ENCODE assay signal across 15 cellular contexts in the genomic region with DNA sequence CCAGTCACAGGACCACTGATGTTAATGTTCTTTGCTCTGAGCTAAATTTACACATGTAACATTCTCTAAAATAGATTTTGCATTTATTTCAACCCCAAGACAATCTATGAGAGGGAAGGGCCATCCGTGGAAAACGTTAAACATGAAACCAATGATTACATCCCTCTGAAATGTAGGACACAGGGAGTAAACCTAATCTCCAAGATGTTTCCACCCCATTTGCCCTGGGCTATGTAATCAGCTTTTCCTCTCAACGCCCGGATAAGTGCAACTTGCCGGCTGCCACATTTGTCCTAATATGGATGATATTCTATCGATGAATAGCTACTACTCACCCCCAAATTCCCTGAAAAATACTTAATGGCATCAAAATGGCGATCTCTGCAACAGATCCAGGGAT. TPM values are rescaled to one million over a fixed set of nuclear protein-coding genes. Genes with fewer than 3 reads are reported as not detected.
A peak's percentile ranks its signal among the peaks of the same experiment; 100 is the strongest.
DNase-seq lines count a peak whose midpoint lies in the region; ATAC-seq and TF ChIP-seq lines count a peak whose summit lies in the region.
"Had no signal": no experiment of that assay in that cellular context is flagged by ENCODE, and none has a peak within 500 bp of the region (broad histone marks: within the 10 kb centered on the region; RNA-seq: fewer than 3 reads in every experiment).

No MANE protein-coding gene starts in this region.

- H3K27me3 Mint-ChIP-seq in Calu3 (ENCODE audit: unreplicated experiment) = no peaks in the 10 kb centered on the region
- H3K27me3 Mint-ChIP-seq in activated T-helper 17 cell treated with anti-CD3 and anti-CD28 coated beads, Interleukin-2, amount 50 U/mL, for 72 hours = no peaks in the 10 kb centered on the region

- WGBS in HUES64 = 79% methylated on average over 7 of the region's 7 CpGs
- no CpG with 5 or more reads among the region's 7 CpGs for WGBS in mesendoderm (ENCODE audit: extremely low coverage, insufficient coverage, low lambda C conversion rate)

- H3K79me2 ChIP-seq in mesendoderm (ENCODE audit: control insufficient read depth, insufficient read depth, low read length) = no peaks in the 10 kb centered on the region

- intact Hi-C loops in Calu3 (cut with micrococcal nuclease; ENCODE audit: unreplicated experiment) = no loop called here

- H3K27ac ChIP-seq in HUES64 (ENCODE audit: low read depth, low read length) (peak overlapping the region; percentile 65; the same call in 1 of the 2 replicates), mesendoderm (ENCODE audit: low read depth, low read length) (no peak overlapping the region)
- H3K27ac ChIP-seq: left ventricle myocardium inferior had no signal

- H3K23ac ChIP-seq in mesendoderm (ENCODE audit: low read length) = no peak overlapping the region

- no peak for ATAC-seq in activated T-helper 17 cell treated with anti-CD3 and anti-CD28 coated beads, Interleukin-2, amount 50 U/mL, for 72 hours (replicated peaks)
- ATAC-seq in left lobe of liver = no peak

- no peak overlapping the region for H3K27ac Mint-ChIP-seq in Calu3 (ENCODE audit: unreplicated experiment)
- H3K27ac Mint-ChIP-seq in activated T-helper 17 cell treated with anti-CD3 and anti-CD28 coated beads, Interleukin-2, amount 50 U/mL, for 72 hours = peak overlapping the region; percentile 58

- BruUV-seq in Calu3 (replicated peaks; lab: Mats Ljungman, UMichigan) = no TSS peak

- H3K36me3 ChIP-seq in HUES64 (ENCODE audit: insufficient read depth, low read length) (no peaks in the 10 kb centered on the region), mesendoderm (ENCODE audit: control insufficient read depth, insufficient read depth, low read length) (no peaks in the 10 kb centered on the region)
- H3K36me3 ChIP-seq: left ventricle myocardium inferior had no signal

- H3K4me2 ChIP-seq in mesendoderm (ENCODE audit: low read length) = no peak overlapping the region

- no peak overlapping the region for H3K4ac ChIP-seq in mesendoderm (ENCODE audit: low read depth, low read length)

- H4K8ac ChIP-seq in mesendoderm (ENCODE audit: low read depth, low read length) = no peak overlapping the region

- no peak for DNase-seq in Calu3
- DNase-seq in mesendoderm = peak; percentile 62
- no peak for DNase-seq in left lobe of liver (ENCODE audit: low spot score)
- DNase-seq in NCI-H187 treated with DMSO at 0.1 percent for 48 hours (lab: John Stamatoyannopoulos, UW) = no peak
- DNase-seq in T-helper 1 cell = no peak
- DNase-seq: activated CD4-positive, alpha-beta T cell treated with anti-CD3 and anti-CD28 coated beads, Interleukin-2, amount 50 U/mL, for 4 hours; activated naive CD4-positive, alpha-beta T cell treated with anti-CD3 and anti-CD28 coated beads, Interleukin-2, amount 50 U/mL, for 16 hours; CD8-positive, alpha-beta T cell; head of caudate nucleus; left ventricle myocardium inferior; NCI-H1092 treated with DMSO at 0.1 percent for 48 hours; T1000 had no signal

- H3K36me3 Mint-ChIP-seq in Calu3 (ENCODE audit: insufficient read depth, unreplicated experiment) = no peaks in the 10 kb centered on the region
- H3K36me3 Mint-ChIP-seq in activated T-helper 17 cell treated with anti-CD3 and anti-CD28 coated beads, Interleukin-2, amount 50 U/mL, for 72 hours (ENCODE audit: low read depth) = no peaks in the 10 kb centered on the region
- H3K36me3 Mint-ChIP-seq: CD8-positive, alpha-beta T cell; naive thymus-derived CD8-positive, alpha-beta T cell had no signal

- H3K79me1 ChIP-seq in mesendoderm (ENCODE audit: low read length) = no peaks in the 10 kb centered on the region

- no peak for TF ChIP-seq CTCF in Calu3 (IDR thresholded peaks at IDR 0.05; ENCODE audit: unreplicated experiment)

- no peaks in the 10 kb centered on the region for H3K9me3 ChIP-seq in HUES64 (ENCODE audit: insufficient read depth, low read depth, low read length)
- H3K9me3 ChIP-seq: left ventricle myocardium inferior had no signal

- H2BK5ac ChIP-seq in mesendoderm (ENCODE audit: low read length) = no peak overlapping the region

- H3K27me3 ChIP-seq in HUES64 (ENCODE audit: insufficient read depth, low read length) (no peaks in the 10 kb centered on the region; the same call in 1 of the 2 replicates), mesendoderm (ENCODE audit: insufficient read depth, low read length, poor library complexity) (no peaks in the 10 kb centered on the region)

- no peak overlapping the region for H3K56ac ChIP-seq in mesendoderm (ENCODE audit: low read length)

- peaks cover 9% of the 10 kb centered on the region for H3K4me1 Mint-ChIP-seq in Calu3 (ENCODE audit: low read depth, unreplicated experiment)
- peaks cover 22% of the 10 kb centered on the region for H3K4me1 Mint-ChIP-seq in activated T-helper 17 cell treated with anti-CD3 and anti-CD28 coated beads, Interleukin-2, amount 50 U/mL, for 72 hours

- H2BK120ac ChIP-seq in mesendoderm (ENCODE audit: low read depth, low read length) = no peak overlapping the region

- peak overlapping the region; percentile 62 for H3K4me3 Mint-ChIP-seq in Calu3 (ENCODE audit: low read depth, unreplicated experiment)
- H3K4me3 Mint-ChIP-seq in activated T-helper 17 cell treated with anti-CD3 and anti-CD28 coated beads, Interleukin-2, amount 50 U/mL, for 72 hours = peak overlapping the region; percentile 68

- H3K18ac ChIP-seq in mesendoderm (ENCODE audit: low read length) = peak overlapping the region; percentile 63

- no peaks in the 10 kb centered on the region for H3K9me3 Mint-ChIP-seq in Calu3 (ENCODE audit: low read depth, unreplicated experiment)
- H3K9me3 Mint-ChIP-seq in activated T-helper 17 cell treated with anti-CD3 and anti-CD28 coated beads, Interleukin-2, amount 50 U/mL, for 72 hours = no peaks in the 10 kb centered on the region
- H3K9me3 Mint-ChIP-seq: CD8-positive, alpha-beta T cell; naive thymus-derived CD8-positive, alpha-beta T cell had no signal

- no peak overlapping the region for H2AK5ac ChIP-seq in mesendoderm (ENCODE audit: low read length)

- no peak overlapping the region for H4K5ac ChIP-seq in mesendoderm (ENCODE audit: low read length)

- H2BK15ac ChIP-seq in mesendoderm (replicated peaks; ENCODE audit: low read depth) = peak overlapping the region; percentile 41

- H3K4me1 ChIP-seq in HUES64 (ENCODE audit: insufficient read depth, low read length) = peaks cover 28% of the 10 kb centered on the region
- H3K4me1 ChIP-seq in mesendoderm (ENCODE audit: control insufficient read depth, low read depth, low read length) = no peaks in the 10 kb centered on the region

- CTCF ChIA-PET in Calu3 (lab: Charles Lee) = no interaction called here

- peak overlapping the region; percentile 61; the same call in 1 of the 2 replicates for H3K9ac ChIP-seq in HUES64 (ENCODE audit: low read depth, low read length)
- no peak overlapping the region for H3K9ac ChIP-seq in mesendoderm (ENCODE audit: low read length)

- no peak overlapping the region for H3K4me3 ChIP-seq in HUES64 (ENCODE audit: low read length)
- no peak overlapping the region for H3K4me3 ChIP-seq in mesendoderm (ENCODE audit: low read length)

RNA-seq across cellular contexts. Expression of a gene that starts 6.4 kb away (rescaled TPM):
- 5.5 and 7.1 TPM in 2 replicates for total RNA-seq in Calu3 (2022)
- 0.90 TPM for polyA plus RNA-seq in HUES64 (2013, experiment 1 of 2)
- polyA plus RNA-seq in HUES64 (2013, experiment 2 of 2) = 0.89 TPM
- total RNA-seq in activated T-helper 17 cell treated with anti-CD3 and anti-CD28 coated beads, Interleukin-2, amount 50 U/mL, for 72 hours = 1 to 10 TPM; 1.0 to 2.0 TPM
- polyA plus RNA-seq in mesendoderm (2013, experiment 1 of 2) = 1.7 TPM
- polyA plus RNA-seq in mesendoderm (2013, experiment 2 of 2) = 1.3 TPM
- total RNA-seq in left lobe of liver = 1.2 TPM
